ENCODE assay signal across 1 cellular context in the genomic region with DNA sequence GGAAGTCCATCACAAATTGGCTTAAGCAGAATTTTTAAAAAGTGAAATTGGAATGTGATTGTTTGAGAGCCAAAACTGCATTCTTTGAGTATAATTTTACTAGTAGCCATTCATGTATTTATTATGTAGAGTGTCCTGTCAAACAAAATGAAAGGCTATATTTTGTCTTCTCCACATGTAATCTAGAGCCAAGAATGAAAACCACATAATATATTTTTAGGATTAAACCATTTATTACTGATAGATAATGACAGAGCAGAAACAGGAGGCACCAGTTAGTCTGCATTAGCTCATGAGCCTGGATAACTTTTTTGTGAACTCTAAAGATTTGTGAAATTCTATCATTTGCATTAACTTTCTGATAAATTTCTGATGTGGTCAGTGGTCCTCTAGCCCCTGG.
TF ChIP-seq lines count a peak whose summit lies in the region.

No MANE protein-coding gene starts in this region.

TF ChIP-seq in SK-N-SH, 30 proteins besides CTCF, POLR2A, EP300 and RAD21 (continued from another document):
- TF ChIP-seq, protein P1, sequence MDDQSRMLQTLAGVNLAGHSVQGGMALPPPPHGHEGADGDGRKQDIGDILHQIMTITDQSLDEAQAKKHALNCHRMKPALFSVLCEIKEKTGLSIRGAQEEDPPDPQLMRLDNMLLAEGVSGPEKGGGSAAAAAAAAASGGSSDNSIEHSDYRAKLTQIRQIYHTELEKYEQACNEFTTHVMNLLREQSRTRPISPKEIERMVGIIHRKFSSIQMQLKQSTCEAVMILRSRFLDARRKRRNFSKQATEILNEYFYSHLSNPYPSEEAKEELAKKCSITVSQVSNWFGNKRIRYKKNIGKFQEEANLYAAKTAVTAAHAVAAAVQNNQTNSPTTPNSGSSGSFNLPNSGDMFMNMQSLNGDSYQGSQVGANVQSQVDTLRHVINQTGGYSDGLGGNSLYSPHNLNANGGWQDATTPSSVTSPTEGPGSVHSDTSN (IDR thresholded peaks at IDR 0.05) = peak; percentile 86
- TF ChIP-seq CHD2 (IDR thresholded peaks at IDR 0.05; ENCODE audit: low read length, partially characterized antibody) (no peak), FOXJ3 (CRISPR knock-in tag; IDR thresholded peaks at IDR 0.05) (no peak), POLR2AphosphoS5 (IDR thresholded peaks at IDR 0.05; ENCODE audit: low read depth, low read length) (peak; percentile 33; the same call in 1 of the 2 replicates), RCOR1 (IDR thresholded peaks at IDR 0.05; ENCODE audit: low read length) (no peak), EZH2phosphoT487 (IDR thresholded peaks at IDR 0.05; ENCODE audit: borderline replicate concordance, low read depth) (no peak), NFIC (IDR thresholded peaks at IDR 0.05; ENCODE audit: borderline replicate concordance) (peak; percentile 76), ELF1 (IDR thresholded peaks at IDR 0.05) (no peak), TAF1 (IDR thresholded peaks at IDR 0.05; ENCODE audit: borderline replicate concordance, low read depth, low read length) (no peak), MEF2A (IDR thresholded peaks at IDR 0.05; ENCODE audit: borderline replicate concordance, low read depth) (0 out of 2 replicates have a peak, but pooled peaks have one; percentile 33), FOSL2 (IDR thresholded peaks at IDR 0.05; ENCODE audit: borderline replicate concordance, low read depth) (no peak), GABPA (IDR thresholded peaks at IDR 0.05; ENCODE audit: low read depth) (no peak), TEAD4 (IDR thresholded peaks at IDR 0.05; ENCODE audit: borderline replicate concordance, insufficient read depth) (peak; percentile 63; the same call in 1 of the 2 replicates), MXI1 (IDR thresholded peaks at IDR 0.05; ENCODE audit: low read depth, low read length) (no peak), RFX5 (IDR thresholded peaks at IDR 0.05; ENCODE audit: low read length) (no peak), TCF12 (IDR thresholded peaks at IDR 0.05) (peak; percentile 85)
- TF ChIP-seq, protein P2, sequence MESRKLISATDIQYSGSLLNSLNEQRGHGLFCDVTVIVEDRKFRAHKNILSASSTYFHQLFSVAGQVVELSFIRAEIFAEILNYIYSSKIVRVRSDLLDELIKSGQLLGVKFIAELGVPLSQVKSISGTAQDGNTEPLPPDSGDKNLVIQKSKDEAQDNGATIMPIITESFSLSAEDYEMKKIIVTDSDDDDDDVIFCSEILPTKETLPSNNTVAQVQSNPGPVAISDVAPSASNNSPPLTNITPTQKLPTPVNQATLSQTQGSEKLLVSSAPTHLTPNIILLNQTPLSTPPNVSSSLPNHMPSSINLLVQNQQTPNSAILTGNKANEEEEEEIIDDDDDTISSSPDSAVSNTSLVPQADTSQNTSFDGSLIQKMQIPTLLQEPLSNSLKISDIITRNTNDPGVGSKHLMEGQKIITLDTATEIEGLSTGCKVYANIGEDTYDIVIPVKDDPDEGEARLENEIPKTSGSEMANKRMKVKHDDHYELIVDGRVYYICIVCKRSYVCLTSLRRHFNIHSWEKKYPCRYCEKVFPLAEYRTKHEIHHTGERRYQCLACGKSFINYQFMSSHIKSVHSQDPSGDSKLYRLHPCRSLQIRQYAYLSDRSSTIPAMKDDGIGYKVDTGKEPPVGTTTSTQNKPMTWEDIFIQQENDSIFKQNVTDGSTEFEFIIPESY (IDR thresholded peaks at IDR 0.05; ENCODE audit: borderline replicate concordance, low read depth) = no peak
- TF ChIP-seq, protein P3, sequence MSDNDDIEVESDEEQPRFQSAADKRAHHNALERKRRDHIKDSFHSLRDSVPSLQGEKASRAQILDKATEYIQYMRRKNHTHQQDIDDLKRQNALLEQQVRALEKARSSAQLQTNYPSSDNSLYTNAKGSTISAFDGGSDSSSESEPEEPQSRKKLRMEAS (IDR thresholded peaks at IDR 0.05; ENCODE audit: low read depth) = no peak
- TF ChIP-seq, protein P4, sequence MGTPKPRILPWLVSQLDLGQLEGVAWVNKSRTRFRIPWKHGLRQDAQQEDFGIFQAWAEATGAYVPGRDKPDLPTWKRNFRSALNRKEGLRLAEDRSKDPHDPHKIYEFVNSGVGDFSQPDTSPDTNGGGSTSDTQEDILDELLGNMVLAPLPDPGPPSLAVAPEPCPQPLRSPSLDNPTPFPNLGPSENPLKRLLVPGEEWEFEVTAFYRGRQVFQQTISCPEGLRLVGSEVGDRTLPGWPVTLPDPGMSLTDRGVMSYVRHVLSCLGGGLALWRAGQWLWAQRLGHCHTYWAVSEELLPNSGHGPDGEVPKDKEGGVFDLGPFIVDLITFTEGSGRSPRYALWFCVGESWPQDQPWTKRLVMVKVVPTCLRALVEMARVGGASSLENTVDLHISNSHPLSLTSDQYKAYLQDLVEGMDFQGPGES (IDR thresholded peaks at IDR 0.05; ENCODE audit: low read depth, low read length) = no peak
- TF ChIP-seq, protein P5, sequence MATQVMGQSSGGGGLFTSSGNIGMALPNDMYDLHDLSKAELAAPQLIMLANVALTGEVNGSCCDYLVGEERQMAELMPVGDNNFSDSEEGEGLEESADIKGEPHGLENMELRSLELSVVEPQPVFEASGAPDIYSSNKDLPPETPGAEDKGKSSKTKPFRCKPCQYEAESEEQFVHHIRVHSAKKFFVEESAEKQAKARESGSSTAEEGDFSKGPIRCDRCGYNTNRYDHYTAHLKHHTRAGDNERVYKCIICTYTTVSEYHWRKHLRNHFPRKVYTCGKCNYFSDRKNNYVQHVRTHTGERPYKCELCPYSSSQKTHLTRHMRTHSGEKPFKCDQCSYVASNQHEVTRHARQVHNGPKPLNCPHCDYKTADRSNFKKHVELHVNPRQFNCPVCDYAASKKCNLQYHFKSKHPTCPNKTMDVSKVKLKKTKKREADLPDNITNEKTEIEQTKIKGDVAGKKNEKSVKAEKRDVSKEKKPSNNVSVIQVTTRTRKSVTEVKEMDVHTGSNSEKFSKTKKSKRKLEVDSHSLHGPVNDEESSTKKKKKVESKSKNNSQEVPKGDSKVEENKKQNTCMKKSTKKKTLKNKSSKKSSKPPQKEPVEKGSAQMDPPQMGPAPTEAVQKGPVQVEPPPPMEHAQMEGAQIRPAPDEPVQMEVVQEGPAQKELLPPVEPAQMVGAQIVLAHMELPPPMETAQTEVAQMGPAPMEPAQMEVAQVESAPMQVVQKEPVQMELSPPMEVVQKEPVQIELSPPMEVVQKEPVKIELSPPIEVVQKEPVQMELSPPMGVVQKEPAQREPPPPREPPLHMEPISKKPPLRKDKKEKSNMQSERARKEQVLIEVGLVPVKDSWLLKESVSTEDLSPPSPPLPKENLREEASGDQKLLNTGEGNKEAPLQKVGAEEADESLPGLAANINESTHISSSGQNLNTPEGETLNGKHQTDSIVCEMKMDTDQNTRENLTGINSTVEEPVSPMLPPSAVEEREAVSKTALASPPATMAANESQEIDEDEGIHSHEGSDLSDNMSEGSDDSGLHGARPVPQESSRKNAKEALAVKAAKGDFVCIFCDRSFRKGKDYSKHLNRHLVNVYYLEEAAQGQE (IDR thresholded peaks at IDR 0.05; ENCODE audit: low read depth, low read length) = no peak
- TF ChIP-seq, protein P6, sequence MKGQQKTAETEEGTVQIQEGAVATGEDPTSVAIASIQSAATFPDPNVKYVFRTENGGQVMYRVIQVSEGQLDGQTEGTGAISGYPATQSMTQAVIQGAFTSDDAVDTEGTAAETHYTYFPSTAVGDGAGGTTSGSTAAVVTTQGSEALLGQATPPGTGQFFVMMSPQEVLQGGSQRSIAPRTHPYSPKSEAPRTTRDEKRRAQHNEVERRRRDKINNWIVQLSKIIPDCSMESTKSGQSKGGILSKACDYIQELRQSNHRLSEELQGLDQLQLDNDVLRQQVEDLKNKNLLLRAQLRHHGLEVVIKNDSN (IDR thresholded peaks at IDR 0.05; ENCODE audit: borderline replicate concordance, low read depth) = no peak
